9 cellular contexts compared by ENCODE assay signal in genomic region chr1:225437710-225438437, GRCh38. TPM values are rescaled to one million over a fixed set of nuclear protein-coding genes. Genes with fewer than 3 reads are reported as not detected.
DNase-seq lines count a peak whose midpoint lies in the region; ATAC-seq, FAIRE-seq and TF ChIP-seq lines count a peak whose summit lies in the region.
"Had no signal": no experiment of that assay in that cellular context is flagged by ENCODE, and none has a peak within 500 bp of the region (broad histone marks: within the 10 kb centered on the region; RNA-seq: fewer than 3 reads in every experiment).

No MANE protein-coding gene starts in this region.

- peak overlapping the region; percentile 79 for H2AFZ ChIP-seq in K562 (ENCODE audit: low read depth, low read length)

- H3K4me3 ChIP-seq in LNCaP clone FGC (ENCODE audit: low read depth, low read length), result no peak overlapping the region
- H3K4me3 ChIP-seq in K562, result no peak overlapping the region
- H3K4me3 ChIP-seq in mesendoderm (ENCODE audit: low read length), result no peak overlapping the region

- BruUV-seq in Calu3 (replicated peaks; lab: Mats Ljungman, UMichigan) (no TSS peak), K562 (replicated peaks; lab: Mats Ljungman, UMichigan) (no TSS peak)

- peaks cover 40% of the 10 kb centered on the region for H3K4me1 Mint-ChIP-seq in Calu3 (ENCODE audit: low read depth, unreplicated experiment)

- in situ Hi-C loops in K562 (cut with MboI), result no loop called here

- H3K18ac ChIP-seq in mesendoderm (ENCODE audit: low read length), result no peak overlapping the region

- H3K79me1 ChIP-seq in mesendoderm (ENCODE audit: low read length), result no peaks in the 10 kb centered on the region

- no peaks in the 10 kb centered on the region for H3K9me3 Mint-ChIP-seq in Calu3 (ENCODE audit: low read depth, unreplicated experiment)

- H3K27ac ChIP-seq in K562 (ENCODE audit: extremely low read depth, low read depth, low read length) (no peak overlapping the region), mesendoderm (ENCODE audit: low read depth, low read length) (no peak overlapping the region)

- H3K27me3 ChIP-seq in K562 (ENCODE audit: control insufficient read depth in 2 of 2, insufficient read depth in 2 of 2, low read length in 2 of 2) (no peaks in the 10 kb centered on the region), mesendoderm (ENCODE audit: insufficient read depth, low read length, poor library complexity) (no peaks in the 10 kb centered on the region)

- no peaks in the 10 kb centered on the region for H3K9me1 ChIP-seq in K562 (ENCODE audit: control insufficient read depth, insufficient read depth, low read length)

- no peak overlapping the region for H3K27ac Mint-ChIP-seq in Calu3 (ENCODE audit: unreplicated experiment)
- H3K27ac Mint-ChIP-seq: activated CD8-positive, alpha-beta memory T cell treated with anti-CD3 and anti-CD28 coated beads, Interleukin-2, amount 10 ng/mL, durations not matched to agents 7 days and 5 days had no signal

- H2BK5ac ChIP-seq in mesendoderm (ENCODE audit: low read length), result no peak overlapping the region

- peak; percentile 48 for DNase-seq in Calu3
- DNase-seq in LNCaP clone FGC (ENCODE audit: low read depth), result no peak
- DNase-seq in K562 (ENCODE audit: extremely low read depth in 1 of 4, low spot score in 3 of 4), result peak; percentile 47 to 62 (median 51)
- peak; percentile 66 for DNase-seq in mesendoderm
- no peak for DNase-seq in amygdala (lab: John Stamatoyannopoulos, UW)
- no peak for DNase-seq in GM19239 (ENCODE audit: insufficient read length, low spot score)
- DNase-seq in NCI-H748 (lab: John Stamatoyannopoulos, UW; ENCODE audit: unreplicated experiment), result no peak
- DNase-seq: activated CD8-positive, alpha-beta memory T cell treated with anti-CD3 and anti-CD28 coated beads, Interleukin-2, amount 10 ng/mL, durations not matched to agents 7 days and 5 days had no signal

- ATAC-seq in K562, result peak; percentile 65
- no peak for ATAC-seq in HG03039 (IDR thresholded peaks at IDR 0.05; ENCODE audit: unreplicated experiment)
- ATAC-seq: activated CD8-positive, alpha-beta memory T cell treated with anti-CD3 and anti-CD28 coated beads, Interleukin-2, amount 10 ng/mL, durations not matched to agents 7 days and 5 days had no signal

- POLR2A ChIA-PET in K562 (lab: Yijun Ruan, JAX), result no interaction called here

- no peak overlapping the region for H3K56ac ChIP-seq in mesendoderm (ENCODE audit: low read length)

- no peak for TF ChIP-seq POLR2A in K562 (conservative IDR thresholded peaks at IDR 0.05)

- TF ChIP-seq CTCF in Calu3 (IDR thresholded peaks at IDR 0.05; ENCODE audit: unreplicated experiment) (no peak), LNCaP clone FGC (IDR thresholded peaks at IDR 0.05; ENCODE audit: control insufficient read depth, extremely low read depth, insufficient read depth) (peak; percentile 39), K562 (IDR thresholded peaks at IDR 0.05 in 2 of 3, conservative IDR thresholded peaks at IDR 0.05 in 1 of 3; ENCODE audit: insufficient read depth in 2 of 3, low read depth in 1 of 3, low read length in 3 of 3) (peak; percentile 62 to 66 (median 62))

- H3K4me1 ChIP-seq in K562 (replicated peaks in 1 of 2; ENCODE audit: control insufficient read depth in 2 of 2, insufficient read depth in 2 of 2, low read length in 2 of 2) (peaks cover 9 to 26% of the 10 kb centered on the region in 2 experiments; a peak in 4 of 5 replicates), mesendoderm (ENCODE audit: control insufficient read depth, low read depth, low read length) (no peaks in the 10 kb centered on the region)

- no peak overlapping the region for H2BK120ac ChIP-seq in mesendoderm (ENCODE audit: low read depth, low read length)

- H3K9ac ChIP-seq in K562 (ENCODE audit: insufficient read depth in 1 of 2, low read depth in 2 of 2, low read length in 2 of 2) (no peak overlapping the region), mesendoderm (ENCODE audit: low read length) (no peak overlapping the region)

- intact Hi-C loops in Calu3 (cut with micrococcal nuclease; ENCODE audit: unreplicated experiment) (no loop called here), K562 (cut with micrococcal nuclease) (no loop called here)

- TF ChIP-seq RAD21 in K562 (CRISPR knock-in tag; conservative IDR thresholded peaks at IDR 0.05 in 1 of 2, IDR thresholded peaks at IDR 0.05 in 1 of 2), result peak in 1 of 2 experiments; percentile 48; a peak in 1 of 4 replicates

- H3K4ac ChIP-seq in mesendoderm (ENCODE audit: low read depth, low read length), result no peak overlapping the region

- H3K9me3 ChIP-seq in K562 (replicated peaks; ENCODE audit: control insufficient read depth, insufficient read depth, low read depth, low read length), result no peaks in the 10 kb centered on the region

- H4K8ac ChIP-seq in mesendoderm (ENCODE audit: low read depth, low read length), result no peak overlapping the region

- H3K4me3 Mint-ChIP-seq in Calu3 (ENCODE audit: low read depth, unreplicated experiment), result no peak overlapping the region
- H3K4me3 Mint-ChIP-seq: activated CD8-positive, alpha-beta memory T cell treated with anti-CD3 and anti-CD28 coated beads, Interleukin-2, amount 10 ng/mL, durations not matched to agents 7 days and 5 days had no signal

- no peaks in the 10 kb centered on the region for H3K79me2 ChIP-seq in K562 (ENCODE audit: control insufficient read depth, insufficient read depth, low read length)
- H3K79me2 ChIP-seq in mesendoderm (ENCODE audit: control insufficient read depth, insufficient read depth, low read length), result no peaks in the 10 kb centered on the region

- no peak overlapping the region for H2AK5ac ChIP-seq in mesendoderm (ENCODE audit: low read length)

- H4K5ac ChIP-seq in mesendoderm (ENCODE audit: low read length), result no peak overlapping the region

- peak; percentile 71 for FAIRE-seq in K562 (lab: Jason Lieb, UNC)
- FAIRE-seq in GM19239 (lab: Jason Lieb, UNC), result no peak

- no peaks in the 10 kb centered on the region for H4K20me1 ChIP-seq in K562 (replicated peaks; ENCODE audit: control insufficient read depth, insufficient read depth, low read length)

- no peak overlapping the region for H3K23ac ChIP-seq in mesendoderm (ENCODE audit: low read length)

- CTCF ChIA-PET in Calu3 (lab: Charles Lee), result interaction anchor here (0.6 kb wide), 1 partner anchor 598 kb away, joined by 5 read pairs; no protein-coding TSS in a partner anchor
- CTCF ChIA-PET in K562 (lab: Yijun Ruan, JAX; ENCODE audit: low intra/inter-chr PET ratio), result no interaction called here

- H3K4me2 ChIP-seq in K562 (ENCODE audit: insufficient read depth, low read length) (no peak overlapping the region), mesendoderm (ENCODE audit: low read length) (no peak overlapping the region)

- no peak overlapping the region for H2BK15ac ChIP-seq in mesendoderm (replicated peaks; ENCODE audit: low read depth)

- WGBS in K562 (ENCODE audit: insufficient coverage, low coverage, missing lambda C conversion rate), result 61% methylated on average over 5 of the region's 5 CpGs
- no CpG with 5 or more reads among the region's 5 CpGs for WGBS in mesendoderm (ENCODE audit: extremely low coverage, insufficient coverage, low lambda C conversion rate)

- peaks cover 20% of the 10 kb centered on the region for H3K36me3 Mint-ChIP-seq in Calu3 (ENCODE audit: insufficient read depth, unreplicated experiment)
- H3K36me3 Mint-ChIP-seq: activated CD8-positive, alpha-beta memory T cell treated with anti-CD3 and anti-CD28 coated beads, Interleukin-2, amount 10 ng/mL, durations not matched to agents 7 days and 5 days had no signal

- no peaks in the 10 kb centered on the region for H3K27me3 Mint-ChIP-seq in Calu3 (ENCODE audit: unreplicated experiment)

- H3K36me3 ChIP-seq in K562 (ENCODE audit: control insufficient read depth, insufficient read depth, low read length) (no peaks in the 10 kb centered on the region), mesendoderm (ENCODE audit: control insufficient read depth, insufficient read depth, low read length) (no peaks in the 10 kb centered on the region)

- no peak for TF ChIP-seq EP300 in K562 (IDR thresholded peaks at IDR 0.05; ENCODE audit: low read length)

TF ChIP-seq in K562, 482 proteins besides CTCF, POLR2A, EP300 and RAD21 (continues in another document):
- TF ChIP-seq HMG20A (CRISPR knock-in tag; conservative IDR thresholded peaks at IDR 0.05) (no peak), PHF21A (IDR thresholded peaks at IDR 0.05; ENCODE audit: borderline replicate concordance, low read depth) (no peak)

RNA-seq across cellular contexts. Expression of gene LBR, which starts 10.0 kb away (rescaled TPM):
- 172 and 183 TPM in 2 replicates for total RNA-seq in Calu3 (2022)
- 218 and 419 TPM in 2 replicates for total RNA-seq in K562 (2011; cell fraction: chromatin; rRNA removed; ENCODE audit: low replicate concordance)
- total RNA-seq in K562 (2011; cell fraction: nucleolus; rRNA removed), result 192 and 198 TPM in 2 replicates
- total RNA-seq in K562 (2011; cell fraction: nucleoplasm; rRNA removed), result 268 and 304 TPM in 2 replicates
- 102 and 116 TPM in 2 replicates for total RNA-seq in K562 (2014; rRNA removed)
- 205 and 234 TPM in 2 replicates for total RNA-seq in K562 (2014; rRNA removed; fragmentation: Illumina TruSeq; extraction: Trizol)
- 177 and 192 TPM in 2 replicates for total RNA-seq in K562 (2015; rRNA removed; fragmentation: Illumina TruSeq; extraction: Trizol)
- 229 and 235 TPM in 2 replicates for total RNA-seq in K562 (2021)
- 170 and 197 TPM in 2 replicates for polyA plus RNA-seq in K562 (2011; rRNA removed)
- polyA plus RNA-seq in K562 (2011; cell fraction: cytosol; rRNA removed), result 90.3 and 164 TPM in 2 replicates
- 137 and 143 TPM in 2 replicates for polyA plus RNA-seq in K562 (2011; cell fraction: nucleus; rRNA removed)
- 106 and 154 TPM in 2 replicates for polyA plus RNA-seq in K562 (2012)
- polyA plus RNA-seq in K562 (2014; fragmentation: Illumina TruSeq; extraction: Trizol), result 160 and 197 TPM in 2 replicates
- polyA plus RNA-seq in K562 (2014; fragmentation: Nextera tagmentation; extraction: Ambion mirVana), result 100 to 1,000 TPM; 203 to 217 TPM
- 144 and 147 TPM in 2 replicates for polyA plus RNA-seq in K562 (2014; rRNA removed)
- 186 and 194 TPM in 2 replicates for polyA minus RNA-seq in K562 (2011; rRNA and poly(A)+ RNA removed)
- polyA minus RNA-seq in K562 (2011; cell fraction: cytosol; rRNA and poly(A)+ RNA removed), result 95.8 and 96.2 TPM in 2 replicates
- 102 and 157 TPM in 2 replicates for polyA minus RNA-seq in K562 (2011; cell fraction: nucleus; rRNA and poly(A)+ RNA removed)
- polyA plus RNA-seq in mesendoderm (2013, experiment 1 of 2), result 189 TPM
- polyA plus RNA-seq in mesendoderm (2013, experiment 2 of 2), result 189 TPM

Comparison
In these comparisons a context has a peak if more than half of its experiments do, and no peak if none do; other contexts are left out.
1. DNase-seq: peak in Calu3 (single experiment), K562 (4 of 4) and mesendoderm (single experiment); none in LNCaP clone FGC (single experiment), amygdala (0 of 56), GM19239 (single experiment) and NCI-H748 (single experiment).